Comparison of ENCODE assay signal across 9 cellular contexts in genomic region chr12:48618541-48618940, GRCh38. TPM values are rescaled to one million over a fixed set of nuclear protein-coding genes. Genes with fewer than 3 reads are reported as not detected.
A peak's percentile ranks its signal among the peaks of the same experiment; 100 is the strongest.
DNase-seq lines count a peak whose midpoint lies in the region; ATAC-seq and TF ChIP-seq lines count a peak whose summit lies in the region.
"Had no signal": no experiment of that assay in that cellular context is flagged by ENCODE, and none has a peak within 500 bp of the region (broad histone marks: within the 10 kb centered on the region; RNA-seq: fewer than 3 reads in every experiment).

No MANE protein-coding gene starts in this region.

- H3K9me2 ChIP-seq in SU-DHL-6 (replicated peaks; ENCODE audit: insufficient read depth, low read length): no peaks in the 10 kb centered on the region

- H3F3A ChIP-seq in SU-DHL-6 (ENCODE audit: insufficient read depth): no peaks in the 10 kb centered on the region

- peak; percentile 95 for TF ChIP-seq CTCF in CD4-positive, alpha-beta T cell (IDR thresholded peaks at IDR 0.05)
- peak; percentile 82 for TF ChIP-seq CTCF in SU-DHL-6 (IDR thresholded peaks at IDR 0.05; ENCODE audit: insufficient read depth, low read length, poor library complexity, severe bottlenecking)

- H4K20me1 ChIP-seq in SU-DHL-6 (ENCODE audit: low read depth, low read length): no peaks in the 10 kb centered on the region

- intact Hi-C loops in CD4-positive, alpha-beta T cell (cut with DNase I, micrococcal nuclease): loop anchor here (1.0 to 10.0 kb wide), 10 partner anchors 76 to 904 kb away; partner anchors contain the start of gene TMEM106C (in 1 of the 2)
- intact Hi-C loops in left cardiac atrium (cut with DNase I): loop anchor here in 1 of 2 donors (10.0 kb wide), 1 partner anchor 434 kb away; the partner anchor contains the start of gene CCDC184

- DNase-seq in CD4-positive, alpha-beta T cell: peak; percentile 51 to 70 (median 65)
- DNase-seq in NCI-H128 (lab: John Stamatoyannopoulos, UW; ENCODE audit: unreplicated experiment): peak; percentile 63
- peak; percentile 47 for DNase-seq in activated naive CD8-positive, alpha-beta T cell treated with anti-CD3 and anti-CD28 coated beads, Interleukin-2, amount 50 U/mL, for 16 hours (ENCODE audit: low read depth, low spot score)
- peak; percentile 64 for DNase-seq in left cardiac atrium
- peak; percentile 65 for DNase-seq in putamen (ENCODE audit: low spot score)

- H3K36me3 Mint-ChIP-seq in CD4-positive, alpha-beta T cell (ENCODE audit: low read depth): no peaks in the 10 kb centered on the region
- H3K36me3 Mint-ChIP-seq: IgD-negative memory B cell had no signal

- H3K4me3 ChIP-seq in SU-DHL-6 (ENCODE audit: insufficient read depth, low read length, poor library complexity, severe bottlenecking): no peak overlapping the region

- H3K27me3 ChIP-seq in CD4-positive, alpha-beta T cell (ENCODE audit: control insufficient read depth, insufficient read depth, low read length): no peaks in the 10 kb centered on the region
- no peaks in the 10 kb centered on the region for H3K27me3 ChIP-seq in SU-DHL-6 (ENCODE audit: low read length)

- H3K27ac Mint-ChIP-seq in CD4-positive, alpha-beta T cell: no peak overlapping the region
- H3K27ac Mint-ChIP-seq: IgD-negative memory B cell had no signal

- no peaks in the 10 kb centered on the region for H3K79me2 ChIP-seq in SU-DHL-6 (ENCODE audit: insufficient read depth, low read length)

- no peaks in the 10 kb centered on the region for H3K36me3 ChIP-seq in SU-DHL-6 (ENCODE audit: low read length)

- H3K4me1 Mint-ChIP-seq in CD4-positive, alpha-beta T cell (ENCODE audit: low read depth): no peaks in the 10 kb centered on the region
- H3K4me1 Mint-ChIP-seq: IgD-negative memory B cell had no signal

- H3K4me2 ChIP-seq in SU-DHL-6 (ENCODE audit: low read depth, low read length, poor library complexity, severe bottlenecking): no peak overlapping the region

- CTCF ChIA-PET in CD4-positive, alpha-beta T cell (lab: Charles Lee): interaction anchor here (0.6 to 1.7 kb wide), 10 partner anchors 9 to 876 kb away, joined by 3 to 18 read pairs (median 3); no protein-coding TSS in a partner anchor

- no peak overlapping the region for H3K27ac ChIP-seq in CD4-positive, alpha-beta T cell (ENCODE audit: low read depth, low read length)
- no peak overlapping the region for H3K27ac ChIP-seq in SU-DHL-6 (ENCODE audit: low read depth, low read length)

- no peaks in the 10 kb centered on the region for H3K9me3 ChIP-seq in CD4-positive, alpha-beta T cell (ENCODE audit: control insufficient read depth, low read length)
- no peaks in the 10 kb centered on the region for H3K9me3 ChIP-seq in SU-DHL-6 (ENCODE audit: insufficient read depth, low read length)

- no peak overlapping the region for H3K4me3 Mint-ChIP-seq in CD4-positive, alpha-beta T cell
- H3K4me3 Mint-ChIP-seq: IgD-negative memory B cell had no signal

- H3K27me3 Mint-ChIP-seq in CD4-positive, alpha-beta T cell: peaks cover 54% of the 10 kb centered on the region

- no peak overlapping the region for H3K9ac ChIP-seq in SU-DHL-6 (ENCODE audit: low read length)

- peak; percentile 95 for ATAC-seq in CD4-positive, alpha-beta T cell (ENCODE audit: poor library complexity)
- peak; percentile 76 for ATAC-seq in GM21576 (IDR thresholded peaks at IDR 0.05; ENCODE audit: unreplicated experiment)
- peak; percentile 64 to 67 for ATAC-seq in left cardiac atrium
- no peak for ATAC-seq in HG02884 (IDR thresholded peaks at IDR 0.05; ENCODE audit: unreplicated experiment)

- H2AFZ ChIP-seq in SU-DHL-6 (ENCODE audit: low read depth, low read length, severe bottlenecking): no peak overlapping the region

- H3K9me3 Mint-ChIP-seq in CD4-positive, alpha-beta T cell: peaks cover 4% of the 10 kb centered on the region

- POLR2A ChIA-PET in CD4-positive, alpha-beta T cell (lab: Charles Lee): interaction anchor here (0.7 kb wide), 1 partner anchor 924 kb away, joined by 3 read pairs; no protein-coding TSS in a partner anchor

RNA-seq across cellular contexts. Expression of gene LALBA, which starts 48.7 kb away (rescaled TPM):
- not detected for total RNA-seq in CD4-positive, alpha-beta T cell
- not detected for total RNA-seq in left cardiac atrium
